In genomic region chr6:151490996-151491395, GRCh38 we compare ENCODE assay signal across 18 cellular contexts. TPM values are rescaled to one million over a fixed set of nuclear protein-coding genes. Genes with fewer than 3 reads are reported as not detected.
A peak's percentile ranks its signal among the peaks of the same experiment; 100 is the strongest.
DNase-seq lines count a peak whose midpoint lies in the region; ATAC-seq and TF ChIP-seq lines count a peak whose summit lies in the region.
"Had no signal": no experiment of that assay in that cellular context is flagged by ENCODE, and none has a peak within 500 bp of the region (broad histone marks: within the 10 kb centered on the region; RNA-seq: fewer than 3 reads in every experiment).

No MANE protein-coding gene starts in this region.

- intact Hi-C loops in Right ventricle myocardium inferior (cut with DNase I) (no loop called here), sciatic nerve (cut with DNase I) (no loop called here)

- DNase-seq in Right ventricle myocardium inferior (ENCODE audit: missing footprints) (no peak), right atrium auricular region (ENCODE audit: low spot score) (no peak), SJSA1 (ENCODE audit: low read depth in 1 of 2, low spot score in 2 of 2) (peak in 1 of 2 experiments; percentile 37), fibroblast of peridontal ligament (ENCODE audit: extremely low read depth) (peak; percentile 57), sciatic nerve (ENCODE audit: low spot score) (no peak)
- DNase-seq: 8988T; AML-193; Caco-2; CD8-positive, alpha-beta memory T cell; DND-41; GDM1; HCEC 1CT; HFFc6; IMR-90 had no signal

- peaks cover 0 to 6% of the 10 kb centered on the region in 2 donors for H3K27me3 ChIP-seq in right atrium auricular region
- H3K27me3 ChIP-seq in SJSA1 (replicated peaks): no peaks in the 10 kb centered on the region

- H3K27ac ChIP-seq in right atrium auricular region (no peak overlapping the region), SJSA1 (0 out of 2 replicates have a peak overlapping the region, but pooled peaks have one; percentile 9)
- H3K27ac ChIP-seq: BLaER1 had no signal

- peaks cover 0 to 15% of the 10 kb centered on the region in 2 donors for H3K4me1 ChIP-seq in right atrium auricular region
- peaks cover 33% of the 10 kb centered on the region for H3K4me1 ChIP-seq in SJSA1 (replicated peaks)
- H3K4me1 ChIP-seq: BLaER1 had no signal

- H3K36me3 ChIP-seq in right atrium auricular region (no peaks in the 10 kb centered on the region), SJSA1 (no peaks in the 10 kb centered on the region; the same call in 1 of the 2 replicates)
- H3K36me3 ChIP-seq: BLaER1 had no signal

- no peak for TF ChIP-seq CTCF in right atrium auricular region (IDR thresholded peaks at IDR 0.05)

- ATAC-seq in Right ventricle myocardium inferior (peak; percentile 55), sciatic nerve (peak; percentile 51), HG02642 (IDR thresholded peaks at IDR 0.05; ENCODE audit: poor library complexity, unreplicated experiment) (no peak), GM21825 (IDR thresholded peaks at IDR 0.05; ENCODE audit: unreplicated experiment) (no peak)

- H3K9me3 ChIP-seq in right atrium auricular region: no peaks in the 10 kb centered on the region
- H3K9me3 ChIP-seq in SJSA1 (replicated peaks): 0 out of 2 replicates have a peak, but pooled peaks cover 4% of the 10 kb centered on the region
- H3K9me3 ChIP-seq: Caco-2 had no signal

- H3K4me3 ChIP-seq in right atrium auricular region (no peak overlapping the region), SJSA1 (no peak overlapping the region)
- H3K4me3 ChIP-seq: BLaER1 had no signal

RNA-seq across cellular contexts. Expression of gene CCDC170, which starts 2.8 kb away (rescaled TPM):
- total RNA-seq in Right ventricle myocardium inferior (0.38 TPM), right atrium auricular region (under 1 TPM; 0.11 to 0.20 TPM), sciatic nerve (4.5 TPM)
- 0.61 and 2.4 TPM in 2 replicates for total RNA-seq in SJSA1 (2014; rRNA removed; shearing (Covaris generic))
- total RNA-seq: CD8-positive, alpha-beta memory T cell; H4 had no signal

RNA-seq across cellular contexts. Expression of gene RMND1, which starts 39.1 kb away (rescaled TPM):
- total RNA-seq in Right ventricle myocardium inferior (15.7 TPM), right atrium auricular region (10 to 100 TPM in 1 of 2 donors, 1 to 10 TPM in 1; 8.5 to 12.5 TPM), sciatic nerve (18.5 TPM)
- 13.5 and 25.9 TPM in 2 replicates for total RNA-seq in SJSA1 (2014; rRNA removed; shearing (Covaris generic))

Comparison
In these comparisons a context has a peak if more than half of its experiments do, and no peak if none do; other contexts are left out.
1. ATAC-seq: peak in Right ventricle myocardium inferior (single experiment) and sciatic nerve (single experiment); none in HG02642 (single experiment) and GM21825 (single experiment).